8 cellular contexts compared by ENCODE assay signal in the genomic region with DNA sequence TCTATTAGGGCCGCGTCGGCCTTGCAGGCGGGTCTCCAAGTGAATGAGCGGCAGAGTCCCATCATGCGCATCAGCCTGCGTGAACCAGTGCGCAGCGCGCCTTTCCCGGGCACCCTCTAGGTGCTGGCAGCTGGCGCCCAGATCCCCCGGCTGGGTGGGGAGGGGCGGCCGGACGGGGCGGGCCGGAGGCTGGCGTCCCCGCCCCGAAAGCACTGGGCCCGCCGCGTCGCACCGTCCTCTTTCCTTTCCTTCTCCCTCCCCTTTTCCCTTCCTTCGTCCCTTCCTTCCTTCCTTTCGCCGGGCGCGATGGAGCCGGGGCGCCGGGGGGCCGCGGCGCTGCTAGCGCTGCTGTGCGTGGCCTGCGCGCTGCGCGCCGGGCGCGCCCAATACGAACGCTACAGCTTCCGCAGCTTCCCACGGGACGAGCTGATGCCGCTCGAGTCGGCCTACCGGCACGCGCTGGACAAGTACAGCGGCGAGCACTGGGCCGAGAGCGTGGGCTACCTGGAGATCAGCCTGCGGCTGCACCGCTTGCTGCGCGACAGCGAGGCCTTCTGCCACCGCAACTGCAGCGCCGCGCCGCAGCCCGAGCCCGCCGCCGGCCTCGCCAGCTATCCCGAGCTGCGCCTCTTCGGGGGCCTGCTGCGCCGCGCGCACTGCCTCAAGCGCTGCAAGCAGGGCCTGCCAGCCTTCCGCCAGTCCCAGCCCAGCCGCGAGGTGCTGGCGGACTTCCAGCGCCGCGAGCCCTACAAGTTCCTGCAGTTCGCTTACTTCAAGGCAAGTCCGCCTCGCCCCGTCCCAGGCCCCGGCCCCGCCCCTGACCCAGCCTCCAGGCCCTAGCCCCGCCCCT. TPM values are rescaled to one million over a fixed set of nuclear protein-coding genes. Genes with fewer than 3 reads are reported as not detected.
DNase-seq lines count a peak whose midpoint lies in the region; ATAC-seq and TF ChIP-seq lines count a peak whose summit lies in the region.

A gene (plus strand): TSS at position 243 of the 850 bp plus-strand sequence. CDS start 64 bp downstream, at position 307.

- H3K4me1 Mint-ChIP-seq in activated naive CD4-positive, alpha-beta T cell treated with anti-CD3 and anti-CD28 coated beads for 36 hours (ENCODE audit: low read depth), result peaks cover 36% of the 10 kb centered on the region

- CTCF ChIA-PET in activated naive CD4-positive, alpha-beta T cell treated with anti-CD3 and anti-CD28 coated beads for 36 hours (lab: Charles Lee), result interaction anchor here (0.8 to 1.9 kb wide), 4 partner anchors 17 to 166 kb away, joined by 3 to 6 read pairs (median 4); no protein-coding TSS in a partner anchor

- no peaks in the 10 kb centered on the region for H3K9me3 Mint-ChIP-seq in activated naive CD4-positive, alpha-beta T cell treated with anti-CD3 and anti-CD28 coated beads for 36 hours

- H3K4me3 Mint-ChIP-seq in activated naive CD4-positive, alpha-beta T cell treated with anti-CD3 and anti-CD28 coated beads for 36 hours, result peak within 1 kb of the TSS; percentile 78

- peak; percentile 92 for ATAC-seq in gastroesophageal sphincter

- peak in 2 of 4 experiments; percentile 3 to 25 for TF ChIP-seq CTCF in gastroesophageal sphincter (IDR thresholded peaks at IDR 0.05)

- H3K27me3 ChIP-seq in gastroesophageal sphincter, result no peaks in the 10 kb centered on the region

- no peak for TF ChIP-seq EP300 in gastroesophageal sphincter (IDR thresholded peaks at IDR 0.05)

- H3K4me1 ChIP-seq in gastroesophageal sphincter, result peaks cover 0 to 51% (median 0%) of the 10 kb centered on the region in 3 donors

- no peaks in the 10 kb centered on the region for H3K36me3 Mint-ChIP-seq in activated naive CD4-positive, alpha-beta T cell treated with anti-CD3 and anti-CD28 coated beads for 36 hours (ENCODE audit: low read depth)

- DNase-seq in G401 (ENCODE audit: low spot score), result peak; percentile 91
- peak; percentile 85 for DNase-seq in GOT3 (lab: John Stamatoyannopoulos, UW)
- DNase-seq in LHCN-M2 (ENCODE audit: low read depth), result peak; percentile 92
- peak; percentile 91 for DNase-seq in SK-N-DZ (ENCODE audit: low spot score)
- DNase-seq in activated naive CD4-positive, alpha-beta T cell treated with anti-CD3 and anti-CD28 coated beads for 36 hours, result peak; percentile 86
- peak; percentile 79 for DNase-seq in non-pigmented ciliary epithelial cell (ENCODE audit: low read depth)
- peak; percentile 65 to 98 (median 86) for DNase-seq in substantia nigra (lab: John Stamatoyannopoulos, UW)

- TF ChIP-seq POLR2A in gastroesophageal sphincter (IDR thresholded peaks at IDR 0.05), result peak; percentile 51 to 55

- H3K27ac ChIP-seq in gastroesophageal sphincter, result peak within 1 kb of the TSS; percentile 92 to 97 (median 92)
- peak within 1 kb of the TSS; percentile 92 for H3K27ac ChIP-seq in substantia nigra (ENCODE audit: low read depth, low read length, poor library complexity, severe bottlenecking)

- intact Hi-C loops in activated naive CD4-positive, alpha-beta T cell treated with anti-CD3 and anti-CD28 coated beads for 36 hours (cut with micrococcal nuclease), result loop anchor here (1.0 to 5.0 kb wide), 8 partner anchors 17 to 683 kb away; a partner anchor contains a TSS

- H3K9me3 ChIP-seq in gastroesophageal sphincter, result no peaks in the 10 kb centered on the region

- no peaks in the 10 kb centered on the region for H3K27me3 Mint-ChIP-seq in activated naive CD4-positive, alpha-beta T cell treated with anti-CD3 and anti-CD28 coated beads for 36 hours (ENCODE audit: low read depth)

- WGBS in gastroesophageal sphincter (ENCODE audit: low coverage in 1 of 2), 2 donors, result 0 to 1% methylated on average over 8 to 27 of the region's 98 CpGs

- no peak within 1 kb of the TSS for H3K27ac Mint-ChIP-seq in activated naive CD4-positive, alpha-beta T cell treated with anti-CD3 and anti-CD28 coated beads for 36 hours

- in situ Hi-C loops in G401 (cut with HindIII; ENCODE audit: low sequenced_read_pairs), result no loop called here

- peak within 1 kb of the TSS; percentile 64 to 66 for H3K4me3 ChIP-seq in gastroesophageal sphincter

- peaks cover 0 to 10% of the 10 kb centered on the region in 2 donors for H3K36me3 ChIP-seq in gastroesophageal sphincter

RNA-seq across cellular contexts. Expression of the gene that starts here (rescaled TPM):
- 280 and 316 TPM in 2 replicates for total RNA-seq in G401 (2014; rRNA removed; shearing (Covaris generic))
- total RNA-seq in LHCN-M2 (2014; rRNA removed), result 287 and 368 TPM in 2 replicates
- 230 TPM for polyA plus RNA-seq in LHCN-M2 (2012)
- 159 and 167 TPM in 2 replicates for polyA plus RNA-seq in SK-N-DZ (2014; cell fraction: cytosol; rRNA removed)
- 53.6 and 60.6 TPM in 2 replicates for polyA plus RNA-seq in SK-N-DZ (2014; cell fraction: nucleus; rRNA removed)
- total RNA-seq in activated naive CD4-positive, alpha-beta T cell treated with anti-CD3 and anti-CD28 coated beads for 36 hours, result 10 to 100 TPM; 48.1 to 51.1 TPM
- total RNA-seq in gastroesophageal sphincter, result 100 to 1,000 TPM; 189 to 358 (median 292) TPM

Comparison
In these comparisons a context has a peak if more than half of its experiments do, and no peak if none do; other contexts are left out.
1. Peak in every context shown above with its lines: DNase-seq, ATAC-seq, H3K4me3 ChIP-seq and H3K27ac ChIP-seq.